ENCODE assay signal across 18 cellular contexts in the genomic region with DNA sequence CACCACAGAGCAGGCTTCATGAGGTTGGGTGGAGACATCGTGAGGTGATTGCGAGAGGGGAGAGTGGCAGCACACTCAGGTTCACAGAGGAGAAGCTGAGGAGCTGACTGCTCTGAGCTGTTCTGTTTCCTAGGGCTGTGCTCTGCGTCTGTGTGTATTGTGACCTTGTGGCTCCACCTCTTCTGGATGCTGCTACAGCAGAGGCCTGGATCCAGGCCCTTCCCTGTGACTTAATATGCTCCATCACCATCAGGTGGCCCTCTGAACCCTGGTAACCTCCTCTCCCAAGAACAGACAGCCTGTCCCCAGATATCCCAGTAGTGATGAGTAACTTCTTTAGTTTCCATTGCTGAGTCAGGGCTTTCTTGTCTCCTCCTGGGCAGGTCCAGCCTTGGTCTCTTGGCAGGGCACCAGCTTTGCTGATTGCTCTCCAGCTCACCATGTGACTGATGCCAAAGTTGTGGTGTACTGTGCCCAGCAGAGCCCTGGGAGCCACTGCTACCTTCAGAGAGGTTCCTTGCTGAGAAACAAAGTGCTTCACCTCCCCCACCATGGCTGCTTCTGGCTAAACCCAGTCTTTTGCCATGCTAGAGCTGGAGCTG.
DNase-seq lines count a peak whose midpoint lies in the region; ATAC-seq and TF ChIP-seq lines count a peak whose summit lies in the region.
"Had no signal": no experiment of that assay in that cellular context is flagged by ENCODE, and none has a peak within 500 bp of the region (broad histone marks: within the 10 kb centered on the region; RNA-seq: fewer than 3 reads in every experiment).

No MANE protein-coding gene starts in this region.

- H2BK15ac ChIP-seq in mesenchymal stem cell (ENCODE audit: low read depth, poor library complexity, severe bottlenecking): no peak overlapping the region

- H2AFZ ChIP-seq in mammary epithelial cell (ENCODE audit: low read depth, low read length) (no peak overlapping the region), mesenchymal stem cell (ENCODE audit: low read depth, low read length) (no peak overlapping the region)

- H4K20me1 ChIP-seq in mammary epithelial cell (ENCODE audit: insufficient read depth, low read length): no peaks in the 10 kb centered on the region

- H3K27ac ChIP-seq in mammary epithelial cell (ENCODE audit: insufficient read depth, low read depth, low read length): no peak overlapping the region
- H3K27ac ChIP-seq in mesenchymal stem cell (ENCODE audit: low read length, poor library complexity, severe bottlenecking): no peak overlapping the region
- H3K27ac ChIP-seq in tibial nerve: no peak overlapping the region
- H3K27ac ChIP-seq: colonic mucosa, left lung had no signal

- H3K36me3 ChIP-seq in MG63 (no peaks in the 10 kb centered on the region), mammary epithelial cell (ENCODE audit: insufficient read depth, low read length) (no peaks in the 10 kb centered on the region), mesenchymal stem cell (ENCODE audit: control insufficient read depth in 1 of 2, insufficient read depth in 2 of 2, low read depth in 1 of 2, low read length in 2 of 2) (no peaks in the 10 kb centered on the region), tibial nerve (no peaks in the 10 kb centered on the region)
- H3K36me3 ChIP-seq: colonic mucosa, left lung had no signal

- H3K4me2 ChIP-seq in mammary epithelial cell (ENCODE audit: insufficient read depth, low read depth, low read length) (no peak overlapping the region), mesenchymal stem cell (ENCODE audit: low read length, poor library complexity, severe bottlenecking) (no peak overlapping the region)

- no peak overlapping the region for H2AK5ac ChIP-seq in mesenchymal stem cell (ENCODE audit: low read length, severe bottlenecking)

- H3K18ac ChIP-seq in mesenchymal stem cell (ENCODE audit: low read depth in 1 of 2, low read length in 2 of 2): no peak overlapping the region

- no TSS peak for BruUV-seq in mammary epithelial cell (replicated peaks; lab: Mats Ljungman, UMichigan)

- intact Hi-C loops in mammary epithelial cell (cut with micrococcal nuclease): no loop called here

- peak in 1 of 2 donors; percentile 12 for TF ChIP-seq CTCF in mammary epithelial cell (conservative IDR thresholded peaks at IDR 0.05 in 1 of 2, IDR thresholded peaks at IDR 0.05 in 1 of 2; ENCODE audit: extremely low read depth in 1 of 2, insufficient read depth in 1 of 2, low read depth in 1 of 2, low read length in 2 of 2)
- no peak for TF ChIP-seq CTCF in tibial nerve (IDR thresholded peaks at IDR 0.05)

- H3K79me2 ChIP-seq in mammary epithelial cell (ENCODE audit: insufficient read depth, low read length): no peaks in the 10 kb centered on the region

- no peak overlapping the region for H2BK12ac ChIP-seq in mesenchymal stem cell (ENCODE audit: low read length in 2 of 2)

- H4K8ac ChIP-seq in mesenchymal stem cell (ENCODE audit: low read length): peak overlapping the region; percentile 19

- TF ChIP-seq EP300 in tibial nerve (IDR thresholded peaks at IDR 0.05): no peak

- H2BK120ac ChIP-seq in mesenchymal stem cell (ENCODE audit: low read depth, low read length): no peak overlapping the region

- CTCF ChIA-PET in mammary epithelial cell (lab: Charles Lee; ENCODE audit: low non-redundant PET): interaction anchor here (0.5 kb wide), 1 partner anchor 37 kb away, joined by 4 read pairs; no protein-coding TSS in a partner anchor

- H3K9ac ChIP-seq in mammary epithelial cell (ENCODE audit: insufficient read depth, low read length) (no peak overlapping the region), mesenchymal stem cell (ENCODE audit: low read length) (no peak overlapping the region)

- dilution Hi-C loops in mammary epithelial cell (cut with HindIII; ENCODE audit: low sequenced_read_pairs): no loop called here

- no peak overlapping the region for H3K4me3 ChIP-seq in MG63
- no peak overlapping the region for H3K4me3 ChIP-seq in mammary epithelial cell (replicated peaks in 1 of 3; ENCODE audit: insufficient read depth in 1 of 3, low read depth in 2 of 3, low read length in 3 of 3)
- H3K4me3 ChIP-seq in mesenchymal stem cell (ENCODE audit: insufficient read depth in 1 of 2, low read depth in 1 of 2, low read length in 2 of 2): no peak overlapping the region
- no peak overlapping the region for H3K4me3 ChIP-seq in tibial nerve
- H3K4me3 ChIP-seq: colonic mucosa, left lung had no signal

- H3K4me1 ChIP-seq in mammary epithelial cell (ENCODE audit: insufficient read depth, low read length): no peaks in the 10 kb centered on the region
- no peaks in the 10 kb centered on the region for H3K4me1 ChIP-seq in mesenchymal stem cell (ENCODE audit: control insufficient read depth, insufficient read depth, low read depth, low read length)
- H3K4me1 ChIP-seq in tibial nerve: no peaks in the 10 kb centered on the region
- H3K4me1 ChIP-seq: colonic mucosa, left lung had no signal

- no peak for ATAC-seq in HG02588 (IDR thresholded peaks at IDR 0.05; ENCODE audit: unreplicated experiment)
- ATAC-seq: left lung, right cardiac atrium had no signal

- peak; percentile 2 for DNase-seq in EL
- DNase-seq in MG63: peak; percentile 62
- DNase-seq in mammary epithelial cell: peak; percentile 66
- no peak for DNase-seq in mesenchymal stem cell
- no peak for DNase-seq in activated T-cell treated with anti-CD3 and anti-CD28 coated beads, Interleukin-2, amount 50 U/mL, for 48 hours
- no peak for DNase-seq in tibial nerve (ENCODE audit: low spot score in 2 of 2)
- DNase-seq in SW 1271 (lab: John Stamatoyannopoulos, UW): no peak
- DNase-seq: activated CD4-positive, alpha-beta T cell treated with anti-CD3 and anti-CD28 coated beads, Interleukin-2, amount 50 U/mL, for 1 hour; activated CD8-positive, alpha-beta memory T cell treated with anti-CD3 and anti-CD28 coated beads, Interleukin-2, amount 50 U/mL, for 48 hours; colonic mucosa; COR-L47; Karpas-422; left lung; NCI-H1436 treated with DMSO at 0.1 percent for 48 hours; NCI-H82; stimulated activated naive CD4-positive, alpha-beta T cell treated with Interleukin-2 at 50 U/mL for 16 hours had no signal

- H4K91ac ChIP-seq in mesenchymal stem cell (ENCODE audit: low read length): no peak overlapping the region

- in situ Hi-C loops in mammary epithelial cell (cut with MboI; ENCODE audit: low sequenced_read_pairs in 2 of 2): no loop called here

- no peaks in the 10 kb centered on the region for H3K27me3 ChIP-seq in MG63
- no peaks in the 10 kb centered on the region for H3K27me3 ChIP-seq in mammary epithelial cell (ENCODE audit: insufficient read depth, low read length)
- no peaks in the 10 kb centered on the region for H3K27me3 ChIP-seq in mesenchymal stem cell (ENCODE audit: control insufficient read depth in 1 of 2, insufficient read depth in 1 of 2, low read length in 2 of 2)
- no peaks in the 10 kb centered on the region for H3K27me3 ChIP-seq in tibial nerve
- H3K27me3 ChIP-seq: colonic mucosa, left lung had no signal

- no peak overlapping the region for H2BK5ac ChIP-seq in mesenchymal stem cell (ENCODE audit: low read depth, low read length, poor library complexity, severe bottlenecking)

- no peak overlapping the region for H3K4ac ChIP-seq in mesenchymal stem cell (ENCODE audit: low read depth in 1 of 2, low read length in 2 of 2)

- no peaks in the 10 kb centered on the region for H3K79me1 ChIP-seq in mesenchymal stem cell (replicated peaks; ENCODE audit: low read length, poor library complexity, severe bottlenecking)

- no peak overlapping the region for H3K23ac ChIP-seq in mesenchymal stem cell (ENCODE audit: low read length in 2 of 2)

- 75% methylated on average over 3 of the region's 3 CpGs for WGBS in mammary epithelial cell (ENCODE audit: low coverage, missing lambda C conversion rate)
- 67% methylated on average over 3 of the region's 3 CpGs for WGBS in mesenchymal stem cell
- WGBS in tibial nerve, 2 donors: 74 to 95% methylated on average over 3 of the region's 3 CpGs

- H3K9me3 ChIP-seq in MG63 (no peaks in the 10 kb centered on the region), mammary epithelial cell (replicated peaks; ENCODE audit: insufficient read depth, low read length) (no peaks in the 10 kb centered on the region), mesenchymal stem cell (ENCODE audit: control insufficient read depth, low read length) (peaks cover 12% of the 10 kb centered on the region), tibial nerve (peaks cover 0 to 21% (median 2%) of the 10 kb centered on the region in 4 donors)
- H3K9me3 ChIP-seq: colonic mucosa had no signal

- H3K14ac ChIP-seq in mesenchymal stem cell (ENCODE audit: low read length in 2 of 2): no peak overlapping the region

- TF ChIP-seq POLR2A in tibial nerve (IDR thresholded peaks at IDR 0.05): no peak

Comparison
In these comparisons a context has a peak if more than half of its experiments do, and no peak if none do; other contexts are left out.
1. DNase-seq: peak in EL (single experiment), MG63 (single experiment) and mammary epithelial cell (single experiment); none in mesenchymal stem cell (single experiment), activated T-cell treated with anti-CD3 and anti-CD28 coated beads, Interleukin-2, amount 50 U/mL, for 48 hours (0 of 2), tibial nerve (0 of 2) and SW 1271 (0 of 2).